Comparison of ENCODE assay signal across 21 cellular contexts in the genomic region with DNA sequence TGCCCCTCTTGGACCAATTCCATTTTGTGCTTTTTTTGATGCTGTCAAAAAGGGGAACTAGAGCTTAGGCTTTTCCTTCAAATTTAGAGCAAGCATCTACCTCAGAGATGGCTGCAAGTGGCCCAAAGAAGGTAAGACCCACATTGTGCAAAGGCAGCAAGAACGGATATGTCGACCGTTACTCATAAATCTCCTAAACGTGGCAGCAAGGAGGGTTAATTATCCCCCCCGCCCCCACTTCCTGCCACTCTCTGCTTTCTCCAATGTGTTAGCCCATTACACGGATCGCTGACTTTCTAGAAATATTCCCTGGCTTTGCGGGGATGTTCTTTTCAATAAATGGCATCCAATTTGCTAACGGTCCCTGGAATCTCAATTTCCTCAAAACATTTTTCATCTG. TPM values are rescaled to one million over a fixed set of nuclear protein-coding genes. Genes with fewer than 3 reads are reported as not detected.
DNase-seq lines count a peak whose midpoint lies in the region; ATAC-seq and TF ChIP-seq lines count a peak whose summit lies in the region.
"Had no signal": no experiment of that assay in that cellular context is flagged by ENCODE, and none has a peak within 500 bp of the region (broad histone marks: within the 10 kb centered on the region; RNA-seq: fewer than 3 reads in every experiment).

No MANE protein-coding gene starts in this region.

- no peak overlapping the region for H3K4me2 ChIP-seq in SK-N-SH
- H3K4me2 ChIP-seq: KMS-11 had no signal

- H3K4me1 Mint-ChIP-seq in CD8-positive, alpha-beta T cell (ENCODE audit: low read depth): peaks cover under 1% of the 10 kb centered on the region

- H4K20me1 ChIP-seq in SK-N-SH (ENCODE audit: insufficient read depth): no peaks in the 10 kb centered on the region

- no peaks in the 10 kb centered on the region for H3K36me3 ChIP-seq in adipocyte (ENCODE audit: control insufficient read depth, insufficient read depth, low read length, severe bottlenecking)
- H3K36me3 ChIP-seq in BE2C: no peaks in the 10 kb centered on the region
- H3K36me3 ChIP-seq in SK-N-SH (replicated peaks in 1 of 2; ENCODE audit: control insufficient read depth in 1 of 2, insufficient read depth in 2 of 2, low read length in 1 of 2): no peaks in the 10 kb centered on the region
- H3K36me3 ChIP-seq in CD8-positive, alpha-beta T cell (ENCODE audit: insufficient read depth, low read length): no peaks in the 10 kb centered on the region

- ATAC-seq in CD8-positive, alpha-beta T cell: no peak

- no peak overlapping the region for H3K4me3 Mint-ChIP-seq in CD8-positive, alpha-beta T cell

- no peaks in the 10 kb centered on the region for H3F3A ChIP-seq in SK-N-SH (replicated peaks; ENCODE audit: insufficient read depth)

- in situ Hi-C loops in KBM-7 (cut with MboI; ENCODE audit: low pct_unique_long_range_greater_than_20kb, low sequenced_read_pairs): no loop called here

- DNase-seq in NCI-H1417 (lab: John Stamatoyannopoulos, UW) (peak in 2 of 3 experiments; percentile 31 to 54), NCI-H1417 treated with DMSO at 0.1 percent for 48 hours (lab: John Stamatoyannopoulos, UW) (no peak), KBM-7 (peak; percentile 98), adipocyte (ENCODE audit: low read depth) (no peak), left kidney (ENCODE audit: low read depth, low spot score) (peak; percentile 56), BE2C (no peak), SK-N-SH (no peak)
- no peak for DNase-seq in CD8-positive, alpha-beta T cell
- DNase-seq: ACHN, HCEC 1CT, NCI-H1092, NCI-H146, NCI-H1930, NCI-H446 treated with DMSO at 0.1 percent for 48 hours, NCI-H526, Right ventricle myocardium superior, RPMI8226, T-helper 1 cell had no signal

- TF ChIP-seq CTCF in BE2C (IDR thresholded peaks at IDR 0.05; ENCODE audit: low read depth, low read length) (no peak), SK-N-SH (IDR thresholded peaks at IDR 0.05) (no peak)
- no peak for TF ChIP-seq CTCF in CD8-positive, alpha-beta T cell (IDR thresholded peaks at IDR 0.05)

- WGBS in SK-N-SH (ENCODE audit: low lambda C conversion rate): 31% methylated on average over 9 of the region's 9 CpGs

- H3K4me1 ChIP-seq in adipocyte (ENCODE audit: control insufficient read depth, insufficient read depth, low read length): peaks cover 10% of the 10 kb centered on the region
- H3K4me1 ChIP-seq in BE2C: no peaks in the 10 kb centered on the region
- no peaks in the 10 kb centered on the region; a peak in 1 of 4 replicates for H3K4me1 ChIP-seq in SK-N-SH (ENCODE audit: control insufficient read depth in 1 of 2, insufficient read depth in 2 of 2, low read depth in 1 of 2, low read length in 1 of 2)
- H3K4me1 ChIP-seq in CD8-positive, alpha-beta T cell (ENCODE audit: insufficient read depth, low read length): no peaks in the 10 kb centered on the region

- intact Hi-C loops in CD8-positive, alpha-beta T cell (cut with DNase I, micrococcal nuclease): no loop called here

- H3K4me3 ChIP-seq in adipocyte (ENCODE audit: low read length) (peak overlapping the region; percentile 51), BE2C (ENCODE audit: low read depth, low read length) (no peak overlapping the region), SK-N-SH (ENCODE audit: low read depth in 2 of 2, low read length in 1 of 2) (no peak overlapping the region)
- no peak overlapping the region for H3K4me3 ChIP-seq in CD8-positive, alpha-beta T cell (ENCODE audit: low read depth, low read length)

- POLR2A ChIA-PET in SK-N-SH (lab: Yijun Ruan, JAX): no interaction called here
- POLR2A ChIA-PET in CD8-positive, alpha-beta T cell (lab: Charles Lee): no interaction called here

- no peak for TF ChIP-seq EP300 in SK-N-SH (IDR thresholded peaks at IDR 0.05; ENCODE audit: borderline replicate concordance in 1 of 2, low read depth in 1 of 2, low read length in 1 of 2)

- H3K36me3 Mint-ChIP-seq in CD8-positive, alpha-beta T cell: no peaks in the 10 kb centered on the region

- no peaks in the 10 kb centered on the region for H3K9me3 Mint-ChIP-seq in CD8-positive, alpha-beta T cell

- no peaks in the 10 kb centered on the region for H3K9me2 ChIP-seq in SK-N-SH

- peak overlapping the region; percentile 35 for H3K9ac ChIP-seq in adipocyte (ENCODE audit: low read length)
- no peak overlapping the region for H3K9ac ChIP-seq in SK-N-SH
- H3K9ac ChIP-seq: KMS-11 had no signal

- H3K27me3 Mint-ChIP-seq in CD8-positive, alpha-beta T cell (ENCODE audit: low read depth): peaks cover 1% of the 10 kb centered on the region

- H3K79me2 ChIP-seq in SK-N-SH (ENCODE audit: insufficient read depth): no peaks in the 10 kb centered on the region

- TF ChIP-seq RAD21 in SK-N-SH (IDR thresholded peaks at IDR 0.05; ENCODE audit: low read length): no peak

- H3K9me3 ChIP-seq in adipocyte (ENCODE audit: control insufficient read depth, low read length): no peaks in the 10 kb centered on the region
- H3K9me3 ChIP-seq in BE2C: no peaks in the 10 kb centered on the region
- H3K9me3 ChIP-seq in SK-N-SH: no peaks in the 10 kb centered on the region
- no peaks in the 10 kb centered on the region for H3K9me3 ChIP-seq in CD8-positive, alpha-beta T cell (ENCODE audit: low read length)

- CTCF ChIA-PET in SK-N-SH (lab: Yijun Ruan, JAX): no interaction called here
- CTCF ChIA-PET in CD8-positive, alpha-beta T cell (lab: Charles Lee): no interaction called here

- no peak overlapping the region for H3K27ac Mint-ChIP-seq in CD8-positive, alpha-beta T cell

- no peak overlapping the region for H3K27ac ChIP-seq in SK-N-SH (ENCODE audit: low read depth in 2 of 2, low read length in 1 of 2)
- no peak overlapping the region for H3K27ac ChIP-seq in CD8-positive, alpha-beta T cell (ENCODE audit: low read depth, low read length)
- H3K27ac ChIP-seq: 22Rv1, KMS-11 had no signal

- H3K27me3 ChIP-seq in adipocyte (replicated peaks; ENCODE audit: control insufficient read depth, insufficient read depth, low read length): peaks cover 17% of the 10 kb centered on the region
- peaks cover 11% of the 10 kb centered on the region; the same call in 1 of the 2 replicates for H3K27me3 ChIP-seq in BE2C
- peaks cover 24% of the 10 kb centered on the region for H3K27me3 ChIP-seq in SK-N-SH (ENCODE audit: insufficient read depth)
- no peaks in the 10 kb centered on the region for H3K27me3 ChIP-seq in CD8-positive, alpha-beta T cell (ENCODE audit: insufficient read depth, low read length)

- H2AFZ ChIP-seq in SK-N-SH (ENCODE audit: low read depth): no peak overlapping the region

TF ChIP-seq in SK-N-SH, 30 proteins besides CTCF, POLR2A, EP300 and RAD21 (continues in another document):
- no peak for TF ChIP-seq MXI1 (IDR thresholded peaks at IDR 0.05; ENCODE audit: low read depth, low read length)
- TF ChIP-seq SMC3 (IDR thresholded peaks at IDR 0.05; ENCODE audit: low read depth, low read length): no peak
- TF ChIP-seq, protein P1, sequence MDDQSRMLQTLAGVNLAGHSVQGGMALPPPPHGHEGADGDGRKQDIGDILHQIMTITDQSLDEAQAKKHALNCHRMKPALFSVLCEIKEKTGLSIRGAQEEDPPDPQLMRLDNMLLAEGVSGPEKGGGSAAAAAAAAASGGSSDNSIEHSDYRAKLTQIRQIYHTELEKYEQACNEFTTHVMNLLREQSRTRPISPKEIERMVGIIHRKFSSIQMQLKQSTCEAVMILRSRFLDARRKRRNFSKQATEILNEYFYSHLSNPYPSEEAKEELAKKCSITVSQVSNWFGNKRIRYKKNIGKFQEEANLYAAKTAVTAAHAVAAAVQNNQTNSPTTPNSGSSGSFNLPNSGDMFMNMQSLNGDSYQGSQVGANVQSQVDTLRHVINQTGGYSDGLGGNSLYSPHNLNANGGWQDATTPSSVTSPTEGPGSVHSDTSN (IDR thresholded peaks at IDR 0.05): no peak
- TF ChIP-seq, protein P2, sequence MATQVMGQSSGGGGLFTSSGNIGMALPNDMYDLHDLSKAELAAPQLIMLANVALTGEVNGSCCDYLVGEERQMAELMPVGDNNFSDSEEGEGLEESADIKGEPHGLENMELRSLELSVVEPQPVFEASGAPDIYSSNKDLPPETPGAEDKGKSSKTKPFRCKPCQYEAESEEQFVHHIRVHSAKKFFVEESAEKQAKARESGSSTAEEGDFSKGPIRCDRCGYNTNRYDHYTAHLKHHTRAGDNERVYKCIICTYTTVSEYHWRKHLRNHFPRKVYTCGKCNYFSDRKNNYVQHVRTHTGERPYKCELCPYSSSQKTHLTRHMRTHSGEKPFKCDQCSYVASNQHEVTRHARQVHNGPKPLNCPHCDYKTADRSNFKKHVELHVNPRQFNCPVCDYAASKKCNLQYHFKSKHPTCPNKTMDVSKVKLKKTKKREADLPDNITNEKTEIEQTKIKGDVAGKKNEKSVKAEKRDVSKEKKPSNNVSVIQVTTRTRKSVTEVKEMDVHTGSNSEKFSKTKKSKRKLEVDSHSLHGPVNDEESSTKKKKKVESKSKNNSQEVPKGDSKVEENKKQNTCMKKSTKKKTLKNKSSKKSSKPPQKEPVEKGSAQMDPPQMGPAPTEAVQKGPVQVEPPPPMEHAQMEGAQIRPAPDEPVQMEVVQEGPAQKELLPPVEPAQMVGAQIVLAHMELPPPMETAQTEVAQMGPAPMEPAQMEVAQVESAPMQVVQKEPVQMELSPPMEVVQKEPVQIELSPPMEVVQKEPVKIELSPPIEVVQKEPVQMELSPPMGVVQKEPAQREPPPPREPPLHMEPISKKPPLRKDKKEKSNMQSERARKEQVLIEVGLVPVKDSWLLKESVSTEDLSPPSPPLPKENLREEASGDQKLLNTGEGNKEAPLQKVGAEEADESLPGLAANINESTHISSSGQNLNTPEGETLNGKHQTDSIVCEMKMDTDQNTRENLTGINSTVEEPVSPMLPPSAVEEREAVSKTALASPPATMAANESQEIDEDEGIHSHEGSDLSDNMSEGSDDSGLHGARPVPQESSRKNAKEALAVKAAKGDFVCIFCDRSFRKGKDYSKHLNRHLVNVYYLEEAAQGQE (IDR thresholded peaks at IDR 0.05; ENCODE audit: low read depth, low read length): no peak
- no peak for TF ChIP-seq ELF1 (IDR thresholded peaks at IDR 0.05)
- no peak for TF ChIP-seq POLR2AphosphoS5 (IDR thresholded peaks at IDR 0.05; ENCODE audit: low read depth, low read length)
- TF ChIP-seq FOSL2 (IDR thresholded peaks at IDR 0.05; ENCODE audit: borderline replicate concordance, low read depth): no peak
- TF ChIP-seq, protein P3, sequence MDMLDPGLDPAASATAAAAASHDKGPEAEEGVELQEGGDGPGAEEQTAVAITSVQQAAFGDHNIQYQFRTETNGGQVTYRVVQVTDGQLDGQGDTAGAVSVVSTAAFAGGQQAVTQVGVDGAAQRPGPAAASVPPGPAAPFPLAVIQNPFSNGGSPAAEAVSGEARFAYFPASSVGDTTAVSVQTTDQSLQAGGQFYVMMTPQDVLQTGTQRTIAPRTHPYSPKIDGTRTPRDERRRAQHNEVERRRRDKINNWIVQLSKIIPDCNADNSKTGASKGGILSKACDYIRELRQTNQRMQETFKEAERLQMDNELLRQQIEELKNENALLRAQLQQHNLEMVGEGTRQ (IDR thresholded peaks at IDR 0.05; ENCODE audit: borderline replicate concordance, low read depth, low read length): no peak
- TF ChIP-seq FOXM1 (IDR thresholded peaks at IDR 0.05; ENCODE audit: low read depth): no peak

RNA-seq across cellular contexts. Expression of a gene that starts 4.4 kb away (rescaled TPM):
- polyA plus RNA-seq in BE2C (2012; ENCODE audit: insufficient read depth, insufficient read length, low read depth): not detected
- polyA plus RNA-seq in SK-N-SH (2012; rRNA removed): 0.64 and 0.94 TPM in 2 replicates
- 0.76 and 0.80 TPM in 2 replicates for polyA plus RNA-seq in SK-N-SH (2012; cell fraction: cytosol; rRNA removed)
- 0.25 and 0.44 TPM in 2 replicates for polyA plus RNA-seq in SK-N-SH (2012; cell fraction: nucleus; rRNA removed)
- not detected for total RNA-seq in CD8-positive, alpha-beta T cell
- total RNA-seq: G401 had no signal

Comparison
In these comparisons a context has a peak if more than half of its experiments do, and no peak if none do; other contexts are left out.
1. DNase-seq: peak in NCI-H1417 (2 of 3), KBM-7 (single experiment) and left kidney (single experiment); none in NCI-H1417 treated with DMSO at 0.1 percent for 48 hours (single experiment), adipocyte (single experiment), BE2C (single experiment), SK-N-SH (single experiment) and CD8-positive, alpha-beta T cell (0 of 7).